Comparison of ENCODE assay signal across 18 cellular contexts in genomic region chr9:37787059-37787458, GRCh38.
"Had no signal": no experiment of that assay in that cellular context is flagged by ENCODE, and none has a peak within 500 bp of the region (broad histone marks: within the 10 kb centered on the region; RNA-seq: fewer than 3 reads in every experiment).

No MANE protein-coding gene starts in this region.

- ATAC-seq: heart left ventricle; left lung; psoas muscle; stimulated activated naive CD8-positive, alpha-beta T cell treated with anti-CD3 and anti-CD28 coated beads, Interleukin-15, Interleukin-2, amounts not matched to agents 100 U/mL and 50 U/mL, for 24 hours; upper lobe of right lung had no signal

- H3K4me3 ChIP-seq: breast epithelium, esophagus squamous epithelium, heart left ventricle, left lung, psoas muscle, sigmoid colon, SJCRH30, suprapubic skin, upper lobe of right lung had no signal

- H3K27me3 ChIP-seq: SJCRH30, upper lobe of right lung had no signal

- H3K4me3 Mint-ChIP-seq: activated naive CD8-positive, alpha-beta T cell had no signal

- H3K27me3 Mint-ChIP-seq: activated naive CD8-positive, alpha-beta T cell had no signal

- H3K27ac Mint-ChIP-seq: activated naive CD8-positive, alpha-beta T cell had no signal

- DNase-seq: activated CD8-positive, alpha-beta memory T cell treated with anti-CD3 and anti-CD28 coated beads for 24 hours; esophagus squamous epithelium; foreskin melanocyte; heart left ventricle; islet precursor cell; psoas muscle; sigmoid colon; SJCRH30; stimulated activated CD4-positive, alpha-beta T cell treated with anti-CD3 and anti-CD28 coated beads, Interleukin-4, amount 100 ng/mL, for 1 hour; stimulated activated CD8-positive, alpha-beta memory T cell treated with anti-CD3 and anti-CD28 coated beads, Interleukin-4, amount 100 ng/mL, for 48 hours; stimulated activated naive CD8-positive, alpha-beta T cell treated with anti-CD3 and anti-CD28 coated beads, Interleukin-15, Interleukin-2, amounts not matched to agents 100 U/mL and 50 U/mL, for 24 hours; SW 1271; T-helper 9 cell; upper lobe of right lung had no signal

- H3K36me3 ChIP-seq: breast epithelium had no signal

- H3K27ac ChIP-seq: breast epithelium, esophagus squamous epithelium, heart left ventricle, psoas muscle, sigmoid colon, SJCRH30, suprapubic skin, upper lobe of right lung had no signal

- H3K9me3 ChIP-seq: breast epithelium, esophagus squamous epithelium, heart left ventricle, left lung, psoas muscle, sigmoid colon, SJCRH30, suprapubic skin, upper lobe of right lung had no signal
